Comparison of ENCODE assay signal across 12 cellular contexts in the genomic region with DNA sequence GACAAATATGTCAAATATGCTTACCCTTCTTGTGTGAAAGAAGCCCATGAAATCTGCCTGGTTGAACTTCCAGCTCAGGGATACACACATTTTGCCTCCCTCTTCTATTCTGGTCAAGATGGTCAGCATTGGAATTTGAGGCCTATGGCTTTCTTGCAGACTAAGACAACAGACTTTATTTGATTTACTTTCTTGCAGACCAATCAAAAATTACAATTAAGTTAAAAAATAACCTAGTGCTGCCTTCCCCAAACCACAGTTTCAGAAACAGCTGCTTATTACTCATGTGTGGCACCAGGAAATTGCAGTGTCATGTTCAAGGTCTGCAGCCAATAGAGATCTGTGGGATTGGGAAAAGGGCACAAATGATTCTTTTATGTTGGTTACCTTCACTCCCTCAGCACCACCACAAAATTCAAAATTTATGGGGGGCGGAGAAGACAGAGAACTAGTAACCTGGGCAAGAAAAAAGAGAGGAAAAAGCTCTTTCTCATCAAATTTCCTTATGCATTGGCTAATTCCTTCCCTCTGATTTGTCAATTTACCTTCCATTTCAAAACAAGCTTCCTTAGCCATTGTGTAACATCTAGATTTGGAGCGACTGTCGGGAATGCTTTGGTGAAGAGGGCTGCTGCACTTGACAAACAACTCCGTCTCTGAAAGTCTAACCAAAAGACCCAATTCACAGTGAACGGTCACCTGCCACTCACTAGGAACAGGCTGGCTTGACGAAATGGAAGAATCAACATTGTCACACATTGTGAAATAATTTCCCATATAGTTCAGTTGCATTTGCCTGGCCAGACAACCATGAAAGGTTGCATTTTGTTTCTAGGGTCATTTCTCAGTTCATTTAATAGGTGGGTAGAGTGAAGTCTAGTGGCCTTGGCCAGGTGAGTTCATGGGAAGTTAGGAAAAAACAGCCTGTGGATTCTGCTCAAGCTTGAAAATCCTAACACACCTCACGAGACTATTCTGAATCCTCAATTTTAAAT.
DNase-seq lines count a peak whose midpoint lies in the region; ATAC-seq lines count a peak whose summit lies in the region.
"Had no signal": no experiment of that assay in that cellular context is flagged by ENCODE, and none has a peak within 500 bp of the region (broad histone marks: within the 10 kb centered on the region; RNA-seq: fewer than 3 reads in every experiment).

No MANE protein-coding gene starts in this region.

- H3K9me3 ChIP-seq in BLaER1 treated with 17β-estradiol and CSF1 and Interleukin-3, amounts not matched to agents 10 nM and 100 nM (replicated peaks in 1 of 11) = no peaks in the 10 kb centered on the region
- H3K9me3 ChIP-seq in SJCRH30 (replicated peaks) = no peaks in the 10 kb centered on the region

- peak overlapping the region in 10 of 11 experiments; percentile 1 to 61 (median 48); a peak in 16 of 22 replicates for H3K27ac ChIP-seq in BLaER1 treated with 17β-estradiol and CSF1 and Interleukin-3, amounts not matched to agents 10 nM and 100 nM
- H3K27ac ChIP-seq in SJCRH30 = peak overlapping the region; percentile 64

- DNase-seq in SJCRH30 (peak; percentile 44 to 67), kidney tubule cell (ENCODE audit: low spot score) (peak; percentile 96), germinal center (ENCODE audit: low spot score) (no peak), NCI-H146 (lab: John Stamatoyannopoulos, UW) (no peak), D341Med (ENCODE audit: low spot score) (no peak)
- no peak for DNase-seq in stimulated activated CD4-positive, alpha-beta T cell treated with anti-CD3 and anti-CD28 coated beads, Interleukin-2, amount 100 ng/mL, for 24 hours
- DNase-seq: amygdala, natural killer cell, T-helper 1 cell had no signal

- H3K4me2 ChIP-seq in BLaER1 treated with 17β-estradiol and CSF1 and Interleukin-3, amounts not matched to agents 10 nM and 100 nM = peak overlapping the region; percentile 14 to 88 (median 58); a peak in 20 of 22 replicates

- no peak overlapping the region for H3K4me3 ChIP-seq in BLaER1 treated with 17β-estradiol and CSF1 and Interleukin-3, amounts not matched to agents 10 nM and 100 nM
- H3K4me3 ChIP-seq in SJCRH30 = no peak overlapping the region

- H3K4me1 ChIP-seq in BLaER1 treated with 17β-estradiol and CSF1 and Interleukin-3, amounts not matched to agents 10 nM and 100 nM = peaks cover 8 to 40% (median 15%) of the 10 kb centered on the region in 10 experiments
- peaks cover 33% of the 10 kb centered on the region for H3K4me1 ChIP-seq in SJCRH30

- ATAC-seq in HG02642 (IDR thresholded peaks at IDR 0.05; ENCODE audit: poor library complexity, unreplicated experiment) = peak; percentile 52
- ATAC-seq: natural killer cell; stimulated activated effector memory CD8-positive, alpha-beta T cell treated with anti-CD3 and anti-CD28 coated beads, Interleukin-12 subunit alpha, Interleukin-12 subunit beta, amount 100 ng/mL, for 72 hours had no signal

- H3K36me3 ChIP-seq in BLaER1 treated with 17β-estradiol and CSF1 and Interleukin-3, amounts not matched to agents 10 nM and 100 nM = peaks cover 0 to 8% (median 0%) of the 10 kb centered on the region in 11 experiments; a peak in 1 of 22 replicates
- H3K36me3 ChIP-seq in SJCRH30 = no peaks in the 10 kb centered on the region

- H3K9ac ChIP-seq in BLaER1 treated with 17β-estradiol and CSF1 and Interleukin-3, amounts not matched to agents 10 nM and 100 nM = peak overlapping the region in 1 of 11 experiments; percentile 16; a peak in 1 of 22 replicates

- H4K20me1 ChIP-seq in BLaER1 treated with 17β-estradiol and CSF1 and Interleukin-3, amounts not matched to agents 10 nM and 100 nM = no peaks in the 10 kb centered on the region

- H3K27me3 ChIP-seq in BLaER1 treated with 17β-estradiol and CSF1 and Interleukin-3, amounts not matched to agents 10 nM and 100 nM = no peaks in the 10 kb centered on the region
- H3K27me3 ChIP-seq in SJCRH30 = no peaks in the 10 kb centered on the region

Comparison
In these comparisons a context has a peak if more than half of its experiments do, and no peak if none do; other contexts are left out.
1. DNase-seq: peak in SJCRH30 (2 of 2) and kidney tubule cell (single experiment); none in germinal center (single experiment), stimulated activated CD4-positive, alpha-beta T cell treated with anti-CD3 and anti-CD28 coated beads, Interleukin-2, amount 100 ng/mL, for 24 hours (0 of 2), NCI-H146 (single experiment) and D341Med (single experiment).